Comparison of ENCODE assay signal across 23 cellular contexts in the genomic region with DNA sequence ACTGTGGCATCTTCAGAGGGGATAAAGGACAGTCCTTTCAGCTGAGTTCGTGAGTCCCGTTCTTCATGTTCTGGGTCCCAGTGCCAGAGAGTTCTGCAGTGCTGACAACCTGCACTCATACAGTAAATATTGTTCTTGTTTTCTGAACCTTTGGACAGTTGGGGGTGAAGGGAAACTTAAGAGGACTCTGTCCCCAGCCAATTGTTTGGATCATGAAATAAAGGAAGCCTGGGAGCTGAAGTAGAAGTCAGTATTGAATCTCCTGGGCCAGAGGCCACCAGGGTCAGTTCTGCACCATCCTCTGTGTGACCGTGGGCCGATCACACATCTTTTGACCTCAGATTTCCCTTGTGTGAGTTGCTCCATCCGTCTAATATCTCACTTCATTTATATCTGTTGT. TPM values are rescaled to one million over a fixed set of nuclear protein-coding genes. Genes with fewer than 3 reads are reported as not detected.
DNase-seq lines count a peak whose midpoint lies in the region; ATAC-seq, FAIRE-seq and TF ChIP-seq lines count a peak whose summit lies in the region.
"Had no signal": no experiment of that assay in that cellular context is flagged by ENCODE, and none has a peak within 500 bp of the region (broad histone marks: within the 10 kb centered on the region; RNA-seq: fewer than 3 reads in every experiment).

No MANE protein-coding gene starts in this region.

- H2AFZ ChIP-seq in HepG2 (ENCODE audit: low read length) = no peak overlapping the region
- H2AFZ ChIP-seq: GM23338 had no signal

- H3K9me3 ChIP-seq in heart left ventricle = no peaks in the 10 kb centered on the region
- no peaks in the 10 kb centered on the region for H3K9me3 ChIP-seq in HepG2 (ENCODE audit: low read length)
- no peaks in the 10 kb centered on the region for H3K9me3 ChIP-seq in psoas muscle
- H3K9me3 ChIP-seq in HAP-1 = no peaks in the 10 kb centered on the region

- BruUV-seq in HepG2 (replicated peaks; lab: Mats Ljungman, UMichigan) = no TSS peak

- intact Hi-C loops in heart left ventricle (cut with DNase I) (no loop called here), Right ventricle myocardium inferior (cut with DNase I) (no loop called here), HepG2 (cut with micrococcal nuclease; ENCODE audit: unreplicated experiment) (no loop called here), psoas muscle (cut with DNase I) (no loop called here)

- POLR2A ChIA-PET in HepG2 (lab: Yijun Ruan, JAX) = no interaction called here

- TF ChIP-seq POLR2A in heart left ventricle (IDR thresholded peaks at IDR 0.05) (no peak), HepG2 (IDR thresholded peaks at IDR 0.05; ENCODE audit: insufficient read depth in 1 of 2, low read depth in 2 of 2, low read length in 2 of 2) (no peak)

- no peaks in the 10 kb centered on the region for H3K27me3 ChIP-seq in heart left ventricle
- peaks cover 0 to 3% of the 10 kb centered on the region in 2 experiments; a peak in 1 of 5 replicates for H3K27me3 ChIP-seq in HepG2 (ENCODE audit: control insufficient read depth in 1 of 2, insufficient read depth in 2 of 2, low read length in 2 of 2)
- no peaks in the 10 kb centered on the region for H3K27me3 ChIP-seq in psoas muscle (ENCODE audit: insufficient read depth in 3 of 3, low read length in 2 of 3)
- no peaks in the 10 kb centered on the region; the same call in 1 of the 2 replicates for H3K27me3 ChIP-seq in HAP-1 (ENCODE audit: low read depth)

- peak overlapping the region in 2 of 12 donors; percentile 7 to 12 for H3K4me3 ChIP-seq in heart left ventricle
- H3K4me3 ChIP-seq in HepG2 (replicated peaks in 1 of 3; ENCODE audit: insufficient read depth in 1 of 3, low read depth in 2 of 3, low read length in 3 of 3) = no peak overlapping the region
- no peak overlapping the region for H3K4me3 ChIP-seq in psoas muscle
- H3K4me3 ChIP-seq in HAP-1 = no peak overlapping the region
- H3K4me3 ChIP-seq: GM23338 had no signal

- H3K36me3 ChIP-seq in heart left ventricle (no peaks in the 10 kb centered on the region), HepG2 (replicated peaks in 1 of 2; ENCODE audit: control insufficient read depth in 1 of 2, insufficient read depth in 2 of 2, low read length in 2 of 2) (no peaks in the 10 kb centered on the region), psoas muscle (ENCODE audit: insufficient read depth in 1 of 2, low read depth in 1 of 2) (no peaks in the 10 kb centered on the region), HAP-1 (replicated peaks) (no peaks in the 10 kb centered on the region)

- peak overlapping the region; percentile 29 for H3K4me2 ChIP-seq in HepG2 (ENCODE audit: low read depth, low read length)
- H3K4me2 ChIP-seq: GM23338 had no signal

- TF ChIP-seq EP300 in HepG2 (IDR thresholded peaks at IDR 0.05; ENCODE audit: low read depth in 2 of 2, low read length in 2 of 2) = no peak
- TF ChIP-seq EP300 in HepG2 (CRISPR knock-in tag; IDR thresholded peaks at IDR 0.05; ENCODE audit: borderline replicate concordance) = no peak

- H4K20me1 ChIP-seq in HepG2 (ENCODE audit: insufficient read depth, low read length) = no peaks in the 10 kb centered on the region

- FAIRE-seq in HepG2 (lab: Jason Lieb, UNC) = no peak
- FAIRE-seq: G401.6, GM18507 had no signal

- H3K9ac ChIP-seq in HepG2 (ENCODE audit: insufficient read depth, low read depth, low read length) = no peak overlapping the region

- H3K27ac ChIP-seq in heart left ventricle = peak overlapping the region in 9 of 12 donors; percentile 4 to 55 (median 20)
- peak overlapping the region; percentile 9 for H3K27ac ChIP-seq in caudate nucleus (ENCODE audit: low read depth, low read length)
- H3K27ac ChIP-seq in HepG2 (ENCODE audit: extremely low read length, insufficient read depth, low read length) = no peak overlapping the region
- peak overlapping the region; percentile 71 for H3K27ac ChIP-seq in psoas muscle

- DNase-seq in heart left ventricle (no peak), Right ventricle myocardium inferior (ENCODE audit: missing footprints) (no peak), caudate nucleus (lab: John Stamatoyannopoulos, UW) (peak in 1 of 61 donors; percentile 21), HepG2 (ENCODE audit: low spot score) (peak; percentile 27), psoas muscle (no peak), HAP-1 (ENCODE audit: low spot score in 2 of 2) (no peak), OCI-M2 (lab: John Stamatoyannopoulos, UW; ENCODE audit: unreplicated experiment) (no peak)
- DNase-seq: 8988T; AML-193; CD8-positive, alpha-beta T cell; DMS153; HCEC 1CT; Kasumi-1; NCI-H1048; NCI-H1417 treated with DMSO at 0.1 percent for 48 hours; NCI-H187 treated with DMSO at 0.1 percent for 48 hours; NCI-H2107; NCI-H510A had no signal

- H3K4me1 ChIP-seq in heart left ventricle (peaks cover 0 to 51% (median 10%) of the 10 kb centered on the region in 12 donors), HepG2 (ENCODE audit: insufficient read depth, low read length) (peaks cover 25% of the 10 kb centered on the region), psoas muscle (peaks cover 39% of the 10 kb centered on the region), HAP-1 (no peaks in the 10 kb centered on the region; the same call in 1 of the 2 replicates)

- WGBS in heart left ventricle, 4 donors = 39 to 50% (median 47%) methylated on average over 5 of the region's 5 CpGs
- WGBS in HepG2 (ENCODE audit: low lambda C conversion rate) = 4% methylated on average over 5 of the region's 5 CpGs
- WGBS in psoas muscle, 3 donors = 24 to 42% (median 35%) methylated on average over 5 of the region's 5 CpGs

- CTCF ChIA-PET in HepG2 (lab: Yijun Ruan, JAX; ENCODE audit: low intra/inter-chr PET ratio, low total read pairs) = no interaction called here

- no peak for TF ChIP-seq RAD21 in HepG2 (CRISPR knock-in tag; IDR thresholded peaks at IDR 0.05)

- ATAC-seq in heart left ventricle = no peak
- ATAC-seq in Right ventricle myocardium inferior = no peak
- peak; percentile 71 for ATAC-seq in HepG2
- no peak for ATAC-seq in psoas muscle
- no peak for ATAC-seq in HG03520 (IDR thresholded peaks at IDR 0.05; ENCODE audit: unreplicated experiment)
- ATAC-seq: CD8-positive, alpha-beta T cell; GM23338 had no signal

- TF ChIP-seq CTCF in heart left ventricle (IDR thresholded peaks at IDR 0.05) (no peak), HepG2 (CRISPR knock-in tag; IDR thresholded peaks at IDR 0.05) (no peak), psoas muscle (IDR thresholded peaks at IDR 0.05) (no peak)

- in situ Hi-C loops in HepG2 (cut with HindIII; ENCODE audit: extremely low pct_ligation_motif_present, low pct_unique_long_range_greater_than_20kb) = no loop called here
- in situ Hi-C loops in HAP-1 (cut with MboI; ENCODE audit: low sequenced_read_pairs) = no loop called here

- no peaks in the 10 kb centered on the region for H3K79me2 ChIP-seq in HepG2 (ENCODE audit: insufficient read depth, low read length)

TF ChIP-seq in HepG2, 621 proteins besides CTCF, POLR2A, EP300 and RAD21 (continues in another document):
- TF ChIP-seq FOXJ3 (CRISPR knock-in tag; IDR thresholded peaks at IDR 0.05; ENCODE audit: borderline replicate concordance) = no peak; the same call in 1 of the 2 replicates

RNA-seq across cellular contexts. Expression of a gene that starts 3.2 kb away (rescaled TPM):
- total RNA-seq in heart left ventricle = 10 to 100 TPM; 12.3 to 34.1 (median 20.3) TPM
- 10 to 100 TPM in 1 of 2 donors, 1 to 10 TPM in 1; 5.1 to 10.5 TPM for polyA plus RNA-seq in heart left ventricle
- 19.3 TPM for total RNA-seq in Right ventricle myocardium inferior
- total RNA-seq in HepG2 (2016; rRNA removed; fragmentation: Illumina TruSeq; extraction: Trizol) = 0.04 TPM in 1 of 2 replicates, not detected in the other
- not detected in 2 replicates for total RNA-seq in HepG2 (2016; cell fraction: cytosol; rRNA removed; fragmentation: Illumina TruSeq; extraction: Trizol; ENCODE audit: low read depth)
- total RNA-seq in HepG2 (2016; cell fraction: insoluble cytoplasmic fraction; rRNA removed; fragmentation: Illumina TruSeq; extraction: Trizol) = 0.02 TPM in 1 of 2 replicates, not detected in the other
- total RNA-seq in HepG2 (2016; cell fraction: membrane; rRNA removed; fragmentation: Illumina TruSeq; extraction: Trizol) = not detected in 2 replicates
- total RNA-seq in HepG2 (2016; cell fraction: nucleus; rRNA removed; fragmentation: Illumina TruSeq; extraction: Trizol) = 0.09 TPM in 1 of 2 replicates, not detected in the other
- 0.24 and 0.33 TPM in 2 replicates for polyA plus RNA-seq in HepG2 (2011; rRNA removed)
- polyA plus RNA-seq in HepG2 (2011; cell fraction: cytosol; rRNA removed) = 0.20 and 0.24 TPM in 2 replicates
- polyA plus RNA-seq in HepG2 (2011; cell fraction: nucleus; rRNA removed) = 0.11 and 0.26 TPM in 2 replicates
- polyA plus RNA-seq in HepG2 (2012) = 0.24 and 0.43 TPM in 2 replicates
- not detected in 2 replicates for polyA plus RNA-seq in HepG2 (2016; cell fraction: cytosol; fragmentation: Illumina TruSeq; extraction: Trizol; ENCODE audit: low read depth)
- polyA plus RNA-seq in HepG2 (2016; cell fraction: insoluble cytoplasmic fraction; fragmentation: Illumina TruSeq; extraction: Trizol; ENCODE audit: low read depth) = not detected in 2 replicates
- polyA plus RNA-seq in HepG2 (2016; cell fraction: membrane; fragmentation: Illumina TruSeq; extraction: Trizol; ENCODE audit: low read depth) = not detected in 2 replicates
- 0.10 TPM in 1 of 2 replicates, not detected in the other for polyA plus RNA-seq in HepG2 (2016; cell fraction: nucleus; fragmentation: Illumina TruSeq; extraction: Trizol; ENCODE audit: insufficient read depth, low read depth)
- 0.42 TPM in 1 of 2 replicates, not detected in the other for polyA minus RNA-seq in HepG2 (2011; rRNA and poly(A)+ RNA removed; ENCODE audit: low replicate concordance)
- 0.26 and 0.40 TPM in 2 replicates for polyA minus RNA-seq in HepG2 (2011; cell fraction: cytosol; rRNA and poly(A)+ RNA removed)
- 0.39 and 0.87 TPM in 2 replicates for polyA minus RNA-seq in HepG2 (2011; cell fraction: nucleus; rRNA and poly(A)+ RNA removed)
- total RNA-seq in psoas muscle = 1 to 10 TPM; 3.1 to 5.4 (median 4.2) TPM
- polyA plus RNA-seq in psoas muscle = 1 to 10 TPM in 2 of 3 donors, under 1 TPM in 1; 0.13 to 3.4 (median 1.9) TPM
- total RNA-seq: CD8-positive, alpha-beta T cell; MCF 10A had no signal
